ENCODE assay signal across 9 cellular contexts in the genomic region with DNA sequence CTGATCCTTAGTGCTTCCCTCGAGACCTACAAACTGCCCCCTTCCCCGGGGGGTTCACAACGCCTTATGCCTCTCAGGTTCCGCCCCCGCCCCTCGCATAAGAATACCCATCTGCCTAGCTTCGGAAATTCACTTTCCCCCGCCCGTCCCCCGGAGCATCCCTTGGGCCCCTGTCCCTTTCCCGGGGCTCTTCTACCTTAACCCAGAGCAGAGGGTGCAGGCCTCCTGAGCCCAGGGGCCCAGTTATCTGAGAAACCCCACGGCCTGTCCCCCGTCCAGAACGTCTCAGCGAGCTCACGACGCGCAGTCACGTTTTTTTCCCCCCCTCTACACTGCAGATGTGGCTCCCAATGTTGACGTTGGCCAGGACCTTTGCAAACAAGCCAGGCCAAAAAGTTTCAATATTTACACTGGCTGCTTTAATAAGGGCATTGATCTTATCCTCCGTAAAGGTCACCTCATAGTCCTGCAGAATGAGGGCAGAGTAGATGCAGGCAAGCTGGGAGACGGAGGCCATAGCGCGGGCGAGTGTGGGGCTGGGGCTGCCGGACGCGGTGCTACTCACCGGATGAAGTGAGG. TPM values are rescaled to one million over a fixed set of nuclear protein-coding genes. Genes with fewer than 3 reads are reported as not detected.
DNase-seq lines count a peak whose midpoint lies in the region; ATAC-seq, FAIRE-seq and TF ChIP-seq lines count a peak whose summit lies in the region.
"Had no signal": no experiment of that assay in that cellular context is flagged by ENCODE, and none has a peak within 500 bp of the region (broad histone marks: within the 10 kb centered on the region; RNA-seq: fewer than 3 reads in every experiment).

No MANE protein-coding gene starts in this region.

- H3K36me3 ChIP-seq in breast epithelium (no peaks in the 10 kb centered on the region), kidney (ENCODE audit: control insufficient read depth in 1 of 2, insufficient read depth in 2 of 2, low read length in 2 of 2) (no peaks in the 10 kb centered on the region)

- CTCF ChIA-PET in activated naive CD4-positive, alpha-beta T cell treated with anti-CD3 and anti-CD28 coated beads, Interleukin-2, amount 10 ng/mL, durations not matched to agents 7 days and 5 days (lab: Charles Lee) = no interaction called here

- ATAC-seq in HG02571 (IDR thresholded peaks at IDR 0.05; ENCODE audit: unreplicated experiment) (peak; percentile 18), GM19452 (IDR thresholded peaks at IDR 0.05; ENCODE audit: unreplicated experiment) (no peak)

- H3K27ac Mint-ChIP-seq in activated naive CD4-positive, alpha-beta T cell treated with anti-CD3 and anti-CD28 coated beads, Interleukin-2, amount 10 ng/mL, durations not matched to agents 7 days and 5 days = no peak overlapping the region

- H3K9me3 Mint-ChIP-seq in activated naive CD4-positive, alpha-beta T cell treated with anti-CD3 and anti-CD28 coated beads, Interleukin-2, amount 10 ng/mL, durations not matched to agents 7 days and 5 days = no peaks in the 10 kb centered on the region
- H3K9me3 Mint-ChIP-seq: neural crest cell had no signal

- peak; percentile 34 for DNase-seq in activated naive CD4-positive, alpha-beta T cell treated with anti-CD3 and anti-CD28 coated beads, Interleukin-2, amount 10 ng/mL, durations not matched to agents 7 days and 5 days
- DNase-seq in activated naive CD4-positive, alpha-beta T cell treated with Interleukin-2 at 50 U/mL for 16 hours = no peak
- DNase-seq in NCI-H2227 (lab: John Stamatoyannopoulos, UW; ENCODE audit: unreplicated experiment) (peak; percentile 60), breast epithelium (ENCODE audit: low spot score in 2 of 2) (peak; percentile 24 to 54), kidney (peak; percentile 71)
- peak; percentile 4 to 8 for DNase-seq in stimulated activated CD4-positive, alpha-beta T cell treated with anti-CD3 and anti-CD28 coated beads, Interleukin-4, amount 100 ng/mL, for 48 hours (ENCODE audit: low read depth in 2 of 2)

- TF ChIP-seq POLR2A in breast epithelium (IDR thresholded peaks at IDR 0.05) = no peak

- H3K9ac ChIP-seq in kidney (ENCODE audit: low read length in 2 of 2) = peak overlapping the region; percentile 63 to 96

- H3K4me3 ChIP-seq in breast epithelium (peak overlapping the region; percentile 63 to 73 (median 65)), kidney (ENCODE audit: low read length in 2 of 2) (peak overlapping the region; percentile 74 to 88)

- H3K4me1 Mint-ChIP-seq in activated naive CD4-positive, alpha-beta T cell treated with anti-CD3 and anti-CD28 coated beads, Interleukin-2, amount 10 ng/mL, durations not matched to agents 7 days and 5 days = peaks cover 27% of the 10 kb centered on the region
- H3K4me1 Mint-ChIP-seq: neural crest cell had no signal

- peaks cover 12% of the 10 kb centered on the region for H3K36me3 Mint-ChIP-seq in activated naive CD4-positive, alpha-beta T cell treated with anti-CD3 and anti-CD28 coated beads, Interleukin-2, amount 10 ng/mL, durations not matched to agents 7 days and 5 days

- TF ChIP-seq CTCF in breast epithelium (IDR thresholded peaks at IDR 0.05) (no peak), kidney (IDR thresholded peaks at IDR 0.05; ENCODE audit: borderline replicate concordance, extremely low read depth, insufficient read depth) (no peak)

- H3K27me3 Mint-ChIP-seq in activated naive CD4-positive, alpha-beta T cell treated with anti-CD3 and anti-CD28 coated beads, Interleukin-2, amount 10 ng/mL, durations not matched to agents 7 days and 5 days = no peaks in the 10 kb centered on the region

- intact Hi-C loops in breast epithelium (cut with DNase I; ENCODE audit: low total_unique reads) = no loop called here
- intact Hi-C loops in kidney (cut with DNase I) = no loop called here

- H3K27ac ChIP-seq in breast epithelium (peak overlapping the region; percentile 95 to 99), kidney (ENCODE audit: low read depth in 2 of 2, low read length in 2 of 2) (peak overlapping the region; percentile 68 to 89)

- no peaks in the 10 kb centered on the region for H3K9me3 ChIP-seq in breast epithelium
- no peaks in the 10 kb centered on the region for H3K9me3 ChIP-seq in kidney (ENCODE audit: control insufficient read depth in 1 of 2, low read length in 2 of 2)

- no peak overlapping the region for H3K4me3 Mint-ChIP-seq in activated naive CD4-positive, alpha-beta T cell treated with anti-CD3 and anti-CD28 coated beads, Interleukin-2, amount 10 ng/mL, durations not matched to agents 7 days and 5 days
- H3K4me3 Mint-ChIP-seq: neural crest cell had no signal

- H3K4me1 ChIP-seq in breast epithelium (peaks cover 7 to 15% of the 10 kb centered on the region in 2 donors), kidney (ENCODE audit: control insufficient read depth in 1 of 2, insufficient read depth in 1 of 2, low read depth in 1 of 2, low read length in 2 of 2) (peaks cover 9 to 19% of the 10 kb centered on the region in 2 donors)

- no peaks in the 10 kb centered on the region for H3K27me3 ChIP-seq in breast epithelium

- no peak for FAIRE-seq in kidney (lab: Jason Lieb, UNC)

RNA-seq across cellular contexts. Expression of a gene that starts 1.4 kb away (rescaled TPM):
- 100 to 1,000 TPM in 1 of 3 donors, 10 to 100 TPM in 2; 90.1 to 131 (median 92.1) TPM for total RNA-seq in breast epithelium
- total RNA-seq in kidney = 88.9 TPM
- 50.4 TPM for polyA plus RNA-seq in kidney (ENCODE audit: insufficient read depth, low read depth, low replicate concordance)

RNA-seq across cellular contexts. Expression of a gene that starts 42.0 kb away (rescaled TPM):
- total RNA-seq in breast epithelium = 1 to 10 TPM; 5.9 to 9.1 (median 7.9) TPM
- total RNA-seq in kidney = 18.1 TPM
- polyA plus RNA-seq in kidney (ENCODE audit: insufficient read depth, low read depth, low replicate concordance) = 15.7 TPM

RNA-seq across cellular contexts. Expression of a gene that starts 44.5 kb away (rescaled TPM):
- total RNA-seq in breast epithelium (1 to 10 TPM; 5.2 to 8.9 (median 7.4) TPM), kidney (5.1 TPM)
- 1.4 TPM for polyA plus RNA-seq in kidney (ENCODE audit: insufficient read depth, low read depth, low replicate concordance)

RNA-seq across cellular contexts. Expression of a gene that starts 58.8 kb away (rescaled TPM):
- total RNA-seq in breast epithelium (not detected), kidney (not detected)
- polyA plus RNA-seq in kidney (ENCODE audit: insufficient read depth, low read depth, low replicate concordance) = not detected
- total RNA-seq: neural crest cell had no signal
